Comparison of ENCODE assay signal across 1 cellular context in genomic region chr6:32163559-32164258, GRCh38.
TF ChIP-seq lines count a peak whose summit lies in the region.

No MANE protein-coding gene starts in this region.

TF ChIP-seq in K562, 482 proteins besides CTCF, POLR2A, EP300 and RAD21:
- TF ChIP-seq RBFOX2 (IDR thresholded peaks at IDR 0.05; ENCODE audit: low read depth, low read length) = peak; percentile 35; the same call in 1 of the 2 replicates
- no peak for TF ChIP-seq NCOA2 (IDR thresholded peaks at IDR 0.05; ENCODE audit: partially characterized antibody in 2 of 2)
- TF ChIP-seq POLR2G (IDR thresholded peaks at IDR 0.05; ENCODE audit: low read depth, low read length) = peak; percentile 47; the same call in 1 of the 2 replicates
- peak; percentile 56 for TF ChIP-seq NFIC (IDR thresholded peaks at IDR 0.05)
